In the genomic region with DNA sequence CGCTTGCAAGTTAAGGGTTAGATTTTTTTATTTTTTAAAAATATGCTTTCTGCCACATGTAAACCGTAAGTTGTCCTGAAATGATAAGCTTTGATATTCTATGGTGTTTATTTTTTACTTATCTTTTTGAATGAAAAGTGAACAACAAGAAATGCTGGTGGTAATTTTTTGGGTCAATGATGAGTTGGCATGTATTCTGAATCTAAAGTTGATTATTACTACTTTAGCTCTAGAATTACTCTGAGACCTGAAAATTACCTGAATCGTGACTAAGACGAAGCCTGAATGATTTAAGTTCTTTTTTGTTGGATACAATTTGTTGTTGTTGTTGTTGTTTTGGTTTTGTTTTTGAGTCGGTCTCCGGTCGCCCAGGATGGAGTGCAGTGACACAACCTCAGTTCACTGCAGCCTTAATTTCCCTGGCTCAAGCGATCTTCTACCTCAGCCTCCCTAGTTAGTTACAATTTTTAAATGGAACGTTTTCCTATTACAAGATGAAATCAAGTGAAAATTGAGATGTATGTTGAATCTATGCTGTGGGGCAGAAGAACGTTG, we compare ENCODE assay signal across 9 cellular contexts. TPM values are rescaled to one million over a fixed set of nuclear protein-coding genes. Genes with fewer than 3 reads are reported as not detected.
DNase-seq lines count a peak whose midpoint lies in the region; ATAC-seq and TF ChIP-seq lines count a peak whose summit lies in the region.
"Had no signal": no experiment of that assay in that cellular context is flagged by ENCODE, and none has a peak within 500 bp of the region (broad histone marks: within the 10 kb centered on the region; RNA-seq: fewer than 3 reads in every experiment).

No MANE protein-coding gene starts in this region.

- no peaks in the 10 kb centered on the region for H3K27me3 Mint-ChIP-seq in stimulated activated naive CD8-positive, alpha-beta T cell treated with anti-CD3 and anti-CD28 coated beads, Interleukin-15, Interleukin-2, amounts not matched to agents 100 ng/mL and 50 ng/mL, for 24 hours
- H3K27me3 Mint-ChIP-seq in MCF 10A (ENCODE audit: insufficient read depth, unreplicated experiment), result no peaks in the 10 kb centered on the region

- H3K36me3 Mint-ChIP-seq in stimulated activated naive CD8-positive, alpha-beta T cell treated with anti-CD3 and anti-CD28 coated beads, Interleukin-15, Interleukin-2, amounts not matched to agents 100 ng/mL and 50 ng/mL, for 24 hours (ENCODE audit: low read depth), result peaks cover 60% of the 10 kb centered on the region
- H3K36me3 Mint-ChIP-seq in MCF 10A (ENCODE audit: insufficient read depth, unreplicated experiment), result peaks cover 59% of the 10 kb centered on the region

- 2% methylated on average over 10 of the region's 10 CpGs for WGBS in aorta, 2 donors

- no TSS peak for BruUV-seq in MCF 10A (replicated peaks; lab: Mats Ljungman, UMichigan)

- H3K9me3 ChIP-seq in mononuclear cell (ENCODE audit: low read depth, low read length) (no peaks in the 10 kb centered on the region), aorta (ENCODE audit: control insufficient read depth, low read length) (no peaks in the 10 kb centered on the region)

- H3K36me3 ChIP-seq in aorta (ENCODE audit: control insufficient read depth in 1 of 2, insufficient read depth in 2 of 2, low read length in 1 of 2), result peaks cover 0 to 2% of the 10 kb centered on the region in 2 donors

- H3K27ac ChIP-seq in aorta (ENCODE audit: low read depth in 1 of 2, low read length in 2 of 2), result peak overlapping the region in 1 of 2 donors; percentile 43

- no peaks in the 10 kb centered on the region for H3K9me3 Mint-ChIP-seq in stimulated activated naive CD8-positive, alpha-beta T cell treated with anti-CD3 and anti-CD28 coated beads, Interleukin-15, Interleukin-2, amounts not matched to agents 100 ng/mL and 50 ng/mL, for 24 hours
- H3K9me3 Mint-ChIP-seq in MCF 10A (ENCODE audit: unreplicated experiment), result no peaks in the 10 kb centered on the region

- H3K4me3 ChIP-seq in mononuclear cell (ENCODE audit: low read length) (peak overlapping the region; percentile 96), aorta (ENCODE audit: low read length in 2 of 2) (peak overlapping the region; percentile 84 to 98)

- no peak for TF ChIP-seq CTCF in MCF 10A (IDR thresholded peaks at IDR 0.05; ENCODE audit: unreplicated experiment)

- DNase-seq in stimulated activated naive CD8-positive, alpha-beta T cell treated with anti-CD3 and anti-CD28 coated beads, Interleukin-15, Interleukin-2, amounts not matched to agents 100 U/mL and 50 U/mL, for 24 hours, result no peak
- DNase-seq in MCF 10A (ENCODE audit: unreplicated experiment) (no peak), aorta (no peak), KG1 (lab: John Stamatoyannopoulos, UW) (no peak)
- DNase-seq: NCI-H446 had no signal

- H3K4me1 Mint-ChIP-seq in stimulated activated naive CD8-positive, alpha-beta T cell treated with anti-CD3 and anti-CD28 coated beads, Interleukin-15, Interleukin-2, amounts not matched to agents 100 ng/mL and 50 ng/mL, for 24 hours (ENCODE audit: low read depth), result peaks cover 53% of the 10 kb centered on the region
- H3K4me1 Mint-ChIP-seq in MCF 10A (ENCODE audit: insufficient read depth, unreplicated experiment), result peaks cover 33% of the 10 kb centered on the region

- no peak for ATAC-seq in stimulated activated naive CD8-positive, alpha-beta T cell treated with anti-CD3 and anti-CD28 coated beads, Interleukin-15, Interleukin-2, amounts not matched to agents 100 U/mL and 50 U/mL, for 24 hours
- ATAC-seq in aorta (ENCODE audit: low FRiP score) (no peak), GM19035 (IDR thresholded peaks at IDR 0.05; ENCODE audit: unreplicated experiment) (no peak), GM18517 (IDR thresholded peaks at IDR 0.05; ENCODE audit: unreplicated experiment) (no peak)

- POLR2A ChIA-PET in MCF 10A (lab: Yijun Ruan, JAX), result interaction anchor here (0.6 to 3.8 kb wide), 14 partner anchors 8 to 1892 kb away, joined by 3 to 34 read pairs (median 5); a partner anchor contains a TSS

- intact Hi-C loops in MCF 10A (cut with micrococcal nuclease), result loop anchor here (1.0 to 5.0 kb wide), 4 partner anchors 22 to 520 kb away; a partner anchor contains a TSS
- intact Hi-C loops in aorta (cut with DNase I), result loop anchor here (1.0 to 5.0 kb wide), 2 partner anchors 63 to 65 kb away; a partner anchor contains a TSS

- CTCF ChIA-PET in MCF 10A (lab: Yijun Ruan, JAX), result interaction anchor here (0.7 to 1.4 kb wide), 3 partner anchors 62 to 724 kb away, joined by 3 read pairs; no protein-coding TSS in a partner anchor

- H3K27ac Mint-ChIP-seq in stimulated activated naive CD8-positive, alpha-beta T cell treated with anti-CD3 and anti-CD28 coated beads, Interleukin-15, Interleukin-2, amounts not matched to agents 100 ng/mL and 50 ng/mL, for 24 hours, result peak overlapping the region; percentile 95
- peak overlapping the region; percentile 98 for H3K27ac Mint-ChIP-seq in MCF 10A (ENCODE audit: low read depth, unreplicated experiment)

- peak overlapping the region; percentile 99 for H3K4me3 Mint-ChIP-seq in stimulated activated naive CD8-positive, alpha-beta T cell treated with anti-CD3 and anti-CD28 coated beads, Interleukin-15, Interleukin-2, amounts not matched to agents 100 ng/mL and 50 ng/mL, for 24 hours
- H3K4me3 Mint-ChIP-seq in MCF 10A (ENCODE audit: unreplicated experiment), result peak overlapping the region; percentile 98

- H3K27me3 ChIP-seq in mononuclear cell (ENCODE audit: insufficient read depth, low read length), result no peaks in the 10 kb centered on the region
- no peaks in the 10 kb centered on the region for H3K27me3 ChIP-seq in aorta (ENCODE audit: control insufficient read depth in 1 of 2, insufficient read depth in 2 of 2, low read length in 1 of 2)

- H3K4me1 ChIP-seq in mononuclear cell (ENCODE audit: insufficient read depth, low read length) (peaks cover 59% of the 10 kb centered on the region), aorta (ENCODE audit: control insufficient read depth in 1 of 2, insufficient read depth in 2 of 2, low read length in 2 of 2) (peaks cover 2 to 11% of the 10 kb centered on the region in 2 donors)

RNA-seq across cellular contexts. Expression of a gene that starts 0.9 kb away (rescaled TPM):
- total RNA-seq in MCF 10A (2022), result 116 and 127 TPM in 2 replicates
- 218 TPM for total RNA-seq in mononuclear cell
- total RNA-seq in aorta, result 10 to 100 TPM; 53.7 to 77.3 TPM
- polyA plus RNA-seq in aorta, result 10 to 100 TPM; 53.2 to 72.9 TPM

RNA-seq across cellular contexts. Expression of a gene that starts 9.7 kb away (rescaled TPM):
- 0.17 and 0.21 TPM in 2 replicates for total RNA-seq in MCF 10A (2022)
- total RNA-seq in mononuclear cell, result 0.31 TPM
- under 1 TPM; 0.68 to 0.72 TPM for total RNA-seq in aorta
- polyA plus RNA-seq in aorta, result under 1 TPM in 1 of 2 donors, not detected in 1; 0.46 TPM
